In genomic region chr2:144515425-144515693, GRCh38 we compare ENCODE assay signal across 8 cellular contexts. TPM values are rescaled to one million over a fixed set of nuclear protein-coding genes. Genes with fewer than 3 reads are reported as not detected.
A peak's percentile ranks its signal among the peaks of the same experiment; 100 is the strongest.
DNase-seq lines count a peak whose midpoint lies in the region; ATAC-seq, FAIRE-seq and TF ChIP-seq lines count a peak whose summit lies in the region.

No MANE protein-coding gene starts in this region.

- H3K27ac ChIP-seq in gastrocnemius medialis (peak overlapping the region; percentile 94 to 96 (median 95)), MM.1S (ENCODE audit: low read length) (no peak overlapping the region)

- peak overlapping the region; percentile 93 for H3K4me3 Mint-ChIP-seq in activated B cell treated with CpG ODN at 0.5 μM for 24 hours
- H3K4me3 Mint-ChIP-seq in glutamatergic neuron (ENCODE audit: unreplicated experiment): peak overlapping the region; percentile 93

- peaks cover 0 to 13% (median 0%) of the 10 kb centered on the region in 3 donors for H3K27me3 ChIP-seq in gastrocnemius medialis
- H3K27me3 ChIP-seq in MM.1S (replicated peaks; ENCODE audit: insufficient read depth, low read length): peaks cover 67% of the 10 kb centered on the region

- ATAC-seq in activated B cell treated with CpG ODN at 0.5 μM for 24 hours (ENCODE audit: low read depth) (no peak), gastrocnemius medialis (no peak), GM18511 (IDR thresholded peaks at IDR 0.05; ENCODE audit: unreplicated experiment) (no peak), GM18861 (IDR thresholded peaks at IDR 0.05; ENCODE audit: unreplicated experiment) (no peak)

- H3K4me2 ChIP-seq in MM.1S (ENCODE audit: low read depth, low read length): no peak overlapping the region

- CTCF ChIA-PET in activated B cell treated with CpG ODN at 0.5 μM for 24 hours (lab: Charles Lee): interaction anchor here (2.5 kb wide), 1 partner anchor 11 kb away, joined by 6 read pairs; no protein-coding TSS in a partner anchor

- H3K36me3 ChIP-seq in gastrocnemius medialis: no peaks in the 10 kb centered on the region
- no peaks in the 10 kb centered on the region for H3K36me3 ChIP-seq in MM.1S (replicated peaks; ENCODE audit: insufficient read depth, low read length)

- H4K20me1 ChIP-seq in MM.1S (ENCODE audit: insufficient read depth, low read length): no peaks in the 10 kb centered on the region

- H3K9me3 ChIP-seq in gastrocnemius medialis (no peaks in the 10 kb centered on the region), MM.1S (replicated peaks; ENCODE audit: insufficient read depth, low read length) (no peaks in the 10 kb centered on the region)

- peak overlapping the region; percentile 76 to 89 (median 78) for H3K4me3 ChIP-seq in gastrocnemius medialis
- no peak overlapping the region for H3K4me3 ChIP-seq in MM.1S (ENCODE audit: low read length)

- no peaks in the 10 kb centered on the region for H3K79me2 ChIP-seq in MM.1S (ENCODE audit: low read length)

- no peaks in the 10 kb centered on the region for H3K9me2 ChIP-seq in MM.1S (replicated peaks; ENCODE audit: insufficient read depth, low read length)

- TF ChIP-seq POLR2A in gastrocnemius medialis (IDR thresholded peaks at IDR 0.05): no peak

- in situ Hi-C loops in gastrocnemius medialis (cut with MboI; ENCODE audit: low sequenced_read_pairs in 4 of 4): loop anchor here in 3 of 4 donors (10.0 to 25.0 kb wide), 2 partner anchors 61 to 178 kb away; a partner anchor contains a TSS

- peak; percentile 26 for FAIRE-seq in GM19239 (lab: Jason Lieb, UNC)

- H3K27me3 Mint-ChIP-seq in activated B cell treated with CpG ODN at 0.5 μM for 24 hours: no peaks in the 10 kb centered on the region
- peaks cover 11% of the 10 kb centered on the region for H3K27me3 Mint-ChIP-seq in glutamatergic neuron (ENCODE audit: unreplicated experiment)

- no peak overlapping the region for H2AFZ ChIP-seq in MM.1S (ENCODE audit: low read length)

- POLR2A ChIA-PET in activated B cell treated with CpG ODN at 0.5 μM for 24 hours (lab: Charles Lee): interaction anchor here (0.7 to 1.6 kb wide), 4 partner anchors 9 to 186 kb away, joined by 3 to 4 read pairs (median 4); no protein-coding TSS in a partner anchor

- H3K9ac ChIP-seq in MM.1S (ENCODE audit: low read length): no peak overlapping the region

- H3K9me3 Mint-ChIP-seq in activated B cell treated with CpG ODN at 0.5 μM for 24 hours (no peaks in the 10 kb centered on the region), glutamatergic neuron (ENCODE audit: unreplicated experiment) (peaks cover 17% of the 10 kb centered on the region)

- DNase-seq in GM19239 (ENCODE audit: insufficient read length, low spot score): no peak
- DNase-seq in activated B cell treated with CpG ODN at 0.5 μM for 24 hours: no peak
- DNase-seq in glutamatergic neuron: no peak
- no peak for DNase-seq in gastrocnemius medialis
- no peak for DNase-seq in MM.1S
- no peak for DNase-seq in activated CD4-positive, alpha-beta T cell treated with anti-CD3 and anti-CD28 coated beads, Interleukin-2, amount 50 U/mL, for 48 hours

- intact Hi-C loops in activated B cell treated with CpG ODN at 0.5 μM for 24 hours (cut with micrococcal nuclease): loop anchor here (5.0 kb wide), 3 partner anchors 278 to 1077 kb away; no protein-coding TSS in a partner anchor
- intact Hi-C loops in gastrocnemius medialis (cut with DNase I; ENCODE audit: low total_unique reads): no loop called here

- H3K4me1 Mint-ChIP-seq in activated B cell treated with CpG ODN at 0.5 μM for 24 hours (peaks cover 54% of the 10 kb centered on the region), glutamatergic neuron (ENCODE audit: low read depth, unreplicated experiment) (peaks cover 40% of the 10 kb centered on the region)

- TF ChIP-seq CTCF in activated B cell treated with CpG ODN at 0.5 μM for 24 hours (IDR thresholded peaks at IDR 0.05) (no peak), glutamatergic neuron (IDR thresholded peaks at IDR 0.05; ENCODE audit: partially characterized antibody, unreplicated experiment) (no peak), gastrocnemius medialis (IDR thresholded peaks at IDR 0.05 in 4 of 5, conservative IDR thresholded peaks at IDR 0.05 in 1 of 5) (no peak), MM.1S (IDR thresholded peaks at IDR 0.05; ENCODE audit: low read length) (no peak)

- 0 out of 2 replicates have a peak, but pooled peaks cover 6% of the 10 kb centered on the region for H3F3A ChIP-seq in MM.1S (ENCODE audit: insufficient read depth, low read length)

- H3K27ac Mint-ChIP-seq in activated B cell treated with CpG ODN at 0.5 μM for 24 hours (peak overlapping the region; percentile 85), glutamatergic neuron (ENCODE audit: unreplicated experiment) (peak overlapping the region; percentile 97)

- H3K4me1 ChIP-seq in gastrocnemius medialis: peaks cover 41 to 50% of the 10 kb centered on the region in 2 donors
- peaks cover 13% of the 10 kb centered on the region for H3K4me1 ChIP-seq in MM.1S (ENCODE audit: low read length)

- peaks cover 56% of the 10 kb centered on the region for H3K36me3 Mint-ChIP-seq in activated B cell treated with CpG ODN at 0.5 μM for 24 hours (ENCODE audit: low read depth)
- peaks cover 6% of the 10 kb centered on the region for H3K36me3 Mint-ChIP-seq in glutamatergic neuron (ENCODE audit: unreplicated experiment)

RNA-seq across cellular contexts. Expression of gene ZEB2, which starts 4.6 kb away (rescaled TPM):
- total RNA-seq in activated B cell treated with CpG ODN at 0.5 μM for 24 hours (162 and 200 TPM in 2 replicates), glutamatergic neuron (ENCODE audit: unreplicated experiment) (121 TPM), gastrocnemius medialis (10 to 100 TPM; 21.2 to 27.6 (median 22.9) TPM)
